15 cellular contexts compared by ENCODE assay signal in genomic region chr3:64459711-64460110, GRCh38.
"Had no signal": no experiment of that assay in that cellular context is flagged by ENCODE, and none has a peak within 500 bp of the region (broad histone marks: within the 10 kb centered on the region; RNA-seq: fewer than 3 reads in every experiment).

No MANE protein-coding gene starts in this region.

- H3K27me3 ChIP-seq: right lobe of liver, testis had no signal

- H3K9me3 Mint-ChIP-seq: activated naive CD4-positive, alpha-beta T cell treated with anti-CD3 and anti-CD28 coated beads, Interleukin-2, amount 50 U/mL, for 72 hours; naive thymus-derived CD8-positive, alpha-beta T cell had no signal

- H3K4me1 ChIP-seq: psoas muscle, right lobe of liver, testis had no signal

- H3K4me3 ChIP-seq: coronary artery, lung, psoas muscle, right lobe of liver, testis had no signal

- H3K9me3 ChIP-seq: psoas muscle, right lobe of liver, testis had no signal

- H3K4me3 Mint-ChIP-seq: naive thymus-derived CD8-positive, alpha-beta T cell had no signal

- H3K36me3 ChIP-seq: right lobe of liver had no signal

- DNase-seq: activated CD4-positive, alpha-beta T cell treated with anti-CD3 and anti-CD28 coated beads, Interleukin-2, amount 50 U/mL, for 1 hour; activated T-cell treated with anti-CD3 and anti-CD28 coated beads, Interleukin-2, amount 50 U/mL, for 1 hour; effector CD4-positive, alpha-beta T cell; hippocampal formation; naive thymus-derived CD8-positive, alpha-beta T cell; nucleus accumbens; psoas muscle; right lobe of liver; stimulated activated CD4-positive, alpha-beta T cell treated with anti-CD3 and anti-CD28 coated beads, Interleukin-12 subunit alpha, Interleukin-12 subunit beta, amount 100 ng/mL, for 4 hours; stimulated activated naive CD4-positive, alpha-beta T cell treated with Interleukin-2 at 50 U/mL for 16 hours; T-helper 2 cell; testis had no signal

- H3K27ac ChIP-seq: coronary artery, psoas muscle, right lobe of liver, testis had no signal

- H3K36me3 Mint-ChIP-seq: activated naive CD4-positive, alpha-beta T cell treated with anti-CD3 and anti-CD28 coated beads, Interleukin-2, amount 50 U/mL, for 72 hours; naive thymus-derived CD8-positive, alpha-beta T cell had no signal

- H3K27ac Mint-ChIP-seq: activated naive CD4-positive, alpha-beta T cell treated with anti-CD3 and anti-CD28 coated beads, Interleukin-2, amount 50 U/mL, for 72 hours; naive thymus-derived CD8-positive, alpha-beta T cell had no signal
